Comparison of ENCODE assay signal across 26 cellular contexts in genomic region chr21:39281853-39282252, GRCh38.
"Had no signal": no experiment of that assay in that cellular context is flagged by ENCODE, and none has a peak within 500 bp of the region (broad histone marks: within the 10 kb centered on the region; RNA-seq: fewer than 3 reads in every experiment).

No MANE protein-coding gene starts in this region.

- H3K36me3 ChIP-seq: uterus had no signal

- H3K27me3 ChIP-seq: neural progenitor cell, neutrophil, right atrium auricular region, right lobe of liver, tibial nerve, uterus had no signal

- DNase-seq: hypothalamus; immature natural killer cell; kidney; left ventricle myocardium inferior; mesendoderm; naive B cell; natural killer cell; nephron progenitor cell; occipital lobe; right lobe of liver; stimulated activated CD4-positive, alpha-beta T cell treated with anti-CD3 and anti-CD28 coated beads, Interleukin-1b, Interleukin-23, amount 100 ng/mL, for 48 hours; stimulated activated CD4-positive, alpha-beta T cell treated with anti-CD3 and anti-CD28 coated beads, Interleukin-2, amount 100 ng/mL, for 48 hours; stimulated activated CD4-positive, alpha-beta T cell treated with anti-CD3 and anti-CD28 coated beads, Interleukin-4, amount 100 ng/mL, for 4 hours; stimulated activated CD8-positive, alpha-beta memory T cell treated with anti-CD3 and anti-CD28 coated beads, Interleukin-4, amount 100 ng/mL, for 48 hours; stimulated activated naive CD4-positive, alpha-beta T cell treated with Interleukin-2 at 50 U/mL for 16 hours; stimulated activated naive CD8-positive, alpha-beta T cell treated with anti-CD3 and anti-CD28 coated beads, Interleukin-15, amount 100 ng/mL, for 72 hours; substantia nigra; uterus had no signal

- H3K27ac ChIP-seq: left ventricle myocardium inferior, neural progenitor cell, neutrophil, right atrium auricular region, right lobe of liver, tibial nerve, uterus had no signal

- H3K4me3 ChIP-seq: left ventricle myocardium inferior, lung, neural progenitor cell, right atrium auricular region, right lobe of liver, smooth muscle cell, tibial nerve, uterus had no signal

- ATAC-seq: natural killer cell; right lobe of liver; stimulated activated memory B cell treated with anti-CD40 and anti-IgM and Interleukin-4, amounts not matched to agents 10 μg/mL and 1 μg/mL and 100 μg/mL, for 72 hours; stimulated activated naive CD8-positive, alpha-beta T cell treated with anti-CD3 and anti-CD28 coated beads, Interleukin-15, amount 100 ng/mL, for 72 hours had no signal

- H3K4me1 ChIP-seq: left ventricle myocardium inferior, neural progenitor cell, right atrium auricular region, right lobe of liver, tibial nerve, uterus had no signal

- H3K9me3 ChIP-seq: left ventricle myocardium inferior, neutrophil, right atrium auricular region, right lobe of liver, tibial nerve, uterus had no signal

- FAIRE-seq: islet of Langerhans, kidney had no signal
